10 cellular contexts compared by ENCODE assay signal in the genomic region with DNA sequence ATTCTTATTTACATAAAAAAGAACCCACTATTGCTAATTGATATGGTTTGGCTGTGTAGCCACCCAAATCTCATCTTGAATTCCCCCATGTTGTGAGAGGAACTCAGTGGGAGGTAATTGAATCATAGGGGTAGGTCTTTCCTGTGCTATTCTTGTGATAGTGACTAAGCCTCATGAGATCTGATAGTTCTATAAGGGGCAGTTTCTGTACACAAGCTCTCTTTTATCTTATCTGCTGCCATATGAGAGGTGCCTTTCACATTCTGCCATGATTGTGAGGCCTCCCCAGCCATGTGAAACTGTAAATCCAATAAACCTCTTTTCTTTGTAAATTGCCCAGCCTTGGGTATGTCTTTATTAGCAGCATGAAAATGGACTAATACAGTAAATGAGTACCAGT. TPM values are rescaled to one million over a fixed set of nuclear protein-coding genes. Genes with fewer than 3 reads are reported as not detected.
DNase-seq lines count a peak whose midpoint lies in the region; ATAC-seq and TF ChIP-seq lines count a peak whose summit lies in the region.
"Had no signal": no experiment of that assay in that cellular context is flagged by ENCODE, and none has a peak within 500 bp of the region (broad histone marks: within the 10 kb centered on the region; RNA-seq: fewer than 3 reads in every experiment).

No MANE protein-coding gene starts in this region.

- no peaks in the 10 kb centered on the region for H3K36me3 ChIP-seq in SK-N-SH (replicated peaks in 1 of 2; ENCODE audit: control insufficient read depth in 1 of 2, insufficient read depth in 2 of 2, low read length in 1 of 2)
- H3K36me3 ChIP-seq: gastroesophageal sphincter had no signal

- CTCF ChIA-PET in SK-N-SH (lab: Yijun Ruan, JAX), result interaction anchor here (1.1 kb wide), 1 partner anchor 8 kb away, joined by 3 read pairs; no protein-coding TSS in a partner anchor

- no peak overlapping the region for H2AFZ ChIP-seq in SK-N-SH (ENCODE audit: low read depth)

- peaks cover 11% of the 10 kb centered on the region for H3F3A ChIP-seq in SK-N-SH (replicated peaks; ENCODE audit: insufficient read depth)

- no peak for TF ChIP-seq CTCF in SK-N-SH (IDR thresholded peaks at IDR 0.05)

- in situ Hi-C loops in ACHN (cut with HindIII; ENCODE audit: low pct_ligation_motif_present, low pct_unique_long_range_greater_than_20kb, low sequenced_read_pairs), result no loop called here

- ATAC-seq in HG02610 (IDR thresholded peaks at IDR 0.05; ENCODE audit: unreplicated experiment), result peak; percentile 66
- ATAC-seq in GM19463 (IDR thresholded peaks at IDR 0.05; ENCODE audit: unreplicated experiment), result no peak
- ATAC-seq in HG03342 (IDR thresholded peaks at IDR 0.05; ENCODE audit: unreplicated experiment), result no peak
- ATAC-seq: gastroesophageal sphincter had no signal

- peak; percentile 12 for DNase-seq in ACHN
- DNase-seq in SK-N-SH, result no peak
- peak; percentile 16 for DNase-seq in glomerular endothelial cell (ENCODE audit: extremely low read depth, low read depth, low spot score)
- DNase-seq in NCI-H128 (lab: John Stamatoyannopoulos, UW; ENCODE audit: unreplicated experiment), result no peak
- DNase-seq in NCI-H146 treated with DMSO at 0.1 percent for 48 hours (lab: John Stamatoyannopoulos, UW; ENCODE audit: unreplicated experiment), result no peak
- DNase-seq: NCI-H146 had no signal

- H3K4me1 ChIP-seq in SK-N-SH (ENCODE audit: control insufficient read depth in 1 of 2, insufficient read depth in 2 of 2, low read depth in 1 of 2, low read length in 1 of 2), result peaks cover 0 to 18% of the 10 kb centered on the region in 2 experiments; a peak in 2 of 4 replicates

- no peaks in the 10 kb centered on the region for H3K9me2 ChIP-seq in SK-N-SH

- no peaks in the 10 kb centered on the region for H3K27me3 ChIP-seq in SK-N-SH (ENCODE audit: insufficient read depth)
- H3K27me3 ChIP-seq: gastroesophageal sphincter had no signal

- no peak overlapping the region for H3K4me3 ChIP-seq in SK-N-SH (ENCODE audit: low read depth in 2 of 2, low read length in 1 of 2)
- H3K4me3 ChIP-seq: gastroesophageal sphincter had no signal

- POLR2A ChIA-PET in SK-N-SH (lab: Yijun Ruan, JAX), result no interaction called here

- 0 out of 2 replicates have a peak, but pooled peaks cover 3% of the 10 kb centered on the region for H3K9me3 ChIP-seq in SK-N-SH
- H3K9me3 ChIP-seq: gastroesophageal sphincter had no signal

- 0 out of 4 replicates have a peak, but pooled peaks of 1 of the 2 experiments have one; percentile 40 for TF ChIP-seq EP300 in SK-N-SH (IDR thresholded peaks at IDR 0.05; ENCODE audit: borderline replicate concordance in 1 of 2, low read depth in 1 of 2, low read length in 1 of 2)

- no peak for TF ChIP-seq RAD21 in SK-N-SH (IDR thresholded peaks at IDR 0.05; ENCODE audit: low read length)

- H3K4me2 ChIP-seq in SK-N-SH, result peak overlapping the region; percentile 17; the same call in 1 of the 2 replicates

- H3K79me2 ChIP-seq in SK-N-SH (ENCODE audit: insufficient read depth), result no peaks in the 10 kb centered on the region

- peak overlapping the region; percentile 14; the same call in 1 of the 2 replicates for H3K9ac ChIP-seq in SK-N-SH

- H4K20me1 ChIP-seq in SK-N-SH (ENCODE audit: insufficient read depth), result no peaks in the 10 kb centered on the region

- H3K27ac ChIP-seq in SK-N-SH (ENCODE audit: low read depth in 2 of 2, low read length in 1 of 2), result peak overlapping the region in 1 of 2 experiments; percentile 91; a peak in 3 of 4 replicates
- H3K27ac ChIP-seq: gastroesophageal sphincter had no signal

TF ChIP-seq in SK-N-SH, 30 proteins besides CTCF, POLR2A, EP300 and RAD21 (continues in another document):
- TF ChIP-seq EZH2phosphoT487 (IDR thresholded peaks at IDR 0.05; ENCODE audit: borderline replicate concordance, low read depth) (no peak), FOSL2 (IDR thresholded peaks at IDR 0.05; ENCODE audit: borderline replicate concordance, low read depth) (peak; percentile 61; the same call in 1 of the 2 replicates), NRF1 (IDR thresholded peaks at IDR 0.05; ENCODE audit: low read depth, low read length) (no peak), JUND (IDR thresholded peaks at IDR 0.05) (peak; percentile 37), RXRA (IDR thresholded peaks at IDR 0.05; ENCODE audit: borderline replicate concordance, low read depth) (no peak), MEF2A (IDR thresholded peaks at IDR 0.05; ENCODE audit: borderline replicate concordance, low read depth) (peak; percentile 96), MXI1 (IDR thresholded peaks at IDR 0.05; ENCODE audit: low read depth, low read length) (no peak), YY1 (IDR thresholded peaks at IDR 0.05; ENCODE audit: low read depth) (no peak), GABPA (IDR thresholded peaks at IDR 0.05; ENCODE audit: low read depth) (no peak), ELF1 (IDR thresholded peaks at IDR 0.05) (no peak), TCF12 (IDR thresholded peaks at IDR 0.05) (peak; percentile 35), FOXJ3 (CRISPR knock-in tag; IDR thresholded peaks at IDR 0.05) (no peak)
- TF ChIP-seq, protein P1, sequence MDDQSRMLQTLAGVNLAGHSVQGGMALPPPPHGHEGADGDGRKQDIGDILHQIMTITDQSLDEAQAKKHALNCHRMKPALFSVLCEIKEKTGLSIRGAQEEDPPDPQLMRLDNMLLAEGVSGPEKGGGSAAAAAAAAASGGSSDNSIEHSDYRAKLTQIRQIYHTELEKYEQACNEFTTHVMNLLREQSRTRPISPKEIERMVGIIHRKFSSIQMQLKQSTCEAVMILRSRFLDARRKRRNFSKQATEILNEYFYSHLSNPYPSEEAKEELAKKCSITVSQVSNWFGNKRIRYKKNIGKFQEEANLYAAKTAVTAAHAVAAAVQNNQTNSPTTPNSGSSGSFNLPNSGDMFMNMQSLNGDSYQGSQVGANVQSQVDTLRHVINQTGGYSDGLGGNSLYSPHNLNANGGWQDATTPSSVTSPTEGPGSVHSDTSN (IDR thresholded peaks at IDR 0.05), result peak; percentile 28; the same call in 1 of the 2 replicates
- TF ChIP-seq, protein P2, sequence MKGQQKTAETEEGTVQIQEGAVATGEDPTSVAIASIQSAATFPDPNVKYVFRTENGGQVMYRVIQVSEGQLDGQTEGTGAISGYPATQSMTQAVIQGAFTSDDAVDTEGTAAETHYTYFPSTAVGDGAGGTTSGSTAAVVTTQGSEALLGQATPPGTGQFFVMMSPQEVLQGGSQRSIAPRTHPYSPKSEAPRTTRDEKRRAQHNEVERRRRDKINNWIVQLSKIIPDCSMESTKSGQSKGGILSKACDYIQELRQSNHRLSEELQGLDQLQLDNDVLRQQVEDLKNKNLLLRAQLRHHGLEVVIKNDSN (IDR thresholded peaks at IDR 0.05; ENCODE audit: borderline replicate concordance, low read depth), result no peak
- TF ChIP-seq, protein P3, sequence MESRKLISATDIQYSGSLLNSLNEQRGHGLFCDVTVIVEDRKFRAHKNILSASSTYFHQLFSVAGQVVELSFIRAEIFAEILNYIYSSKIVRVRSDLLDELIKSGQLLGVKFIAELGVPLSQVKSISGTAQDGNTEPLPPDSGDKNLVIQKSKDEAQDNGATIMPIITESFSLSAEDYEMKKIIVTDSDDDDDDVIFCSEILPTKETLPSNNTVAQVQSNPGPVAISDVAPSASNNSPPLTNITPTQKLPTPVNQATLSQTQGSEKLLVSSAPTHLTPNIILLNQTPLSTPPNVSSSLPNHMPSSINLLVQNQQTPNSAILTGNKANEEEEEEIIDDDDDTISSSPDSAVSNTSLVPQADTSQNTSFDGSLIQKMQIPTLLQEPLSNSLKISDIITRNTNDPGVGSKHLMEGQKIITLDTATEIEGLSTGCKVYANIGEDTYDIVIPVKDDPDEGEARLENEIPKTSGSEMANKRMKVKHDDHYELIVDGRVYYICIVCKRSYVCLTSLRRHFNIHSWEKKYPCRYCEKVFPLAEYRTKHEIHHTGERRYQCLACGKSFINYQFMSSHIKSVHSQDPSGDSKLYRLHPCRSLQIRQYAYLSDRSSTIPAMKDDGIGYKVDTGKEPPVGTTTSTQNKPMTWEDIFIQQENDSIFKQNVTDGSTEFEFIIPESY (IDR thresholded peaks at IDR 0.05; ENCODE audit: borderline replicate concordance, low read depth), result no peak
- TF ChIP-seq, protein P4, sequence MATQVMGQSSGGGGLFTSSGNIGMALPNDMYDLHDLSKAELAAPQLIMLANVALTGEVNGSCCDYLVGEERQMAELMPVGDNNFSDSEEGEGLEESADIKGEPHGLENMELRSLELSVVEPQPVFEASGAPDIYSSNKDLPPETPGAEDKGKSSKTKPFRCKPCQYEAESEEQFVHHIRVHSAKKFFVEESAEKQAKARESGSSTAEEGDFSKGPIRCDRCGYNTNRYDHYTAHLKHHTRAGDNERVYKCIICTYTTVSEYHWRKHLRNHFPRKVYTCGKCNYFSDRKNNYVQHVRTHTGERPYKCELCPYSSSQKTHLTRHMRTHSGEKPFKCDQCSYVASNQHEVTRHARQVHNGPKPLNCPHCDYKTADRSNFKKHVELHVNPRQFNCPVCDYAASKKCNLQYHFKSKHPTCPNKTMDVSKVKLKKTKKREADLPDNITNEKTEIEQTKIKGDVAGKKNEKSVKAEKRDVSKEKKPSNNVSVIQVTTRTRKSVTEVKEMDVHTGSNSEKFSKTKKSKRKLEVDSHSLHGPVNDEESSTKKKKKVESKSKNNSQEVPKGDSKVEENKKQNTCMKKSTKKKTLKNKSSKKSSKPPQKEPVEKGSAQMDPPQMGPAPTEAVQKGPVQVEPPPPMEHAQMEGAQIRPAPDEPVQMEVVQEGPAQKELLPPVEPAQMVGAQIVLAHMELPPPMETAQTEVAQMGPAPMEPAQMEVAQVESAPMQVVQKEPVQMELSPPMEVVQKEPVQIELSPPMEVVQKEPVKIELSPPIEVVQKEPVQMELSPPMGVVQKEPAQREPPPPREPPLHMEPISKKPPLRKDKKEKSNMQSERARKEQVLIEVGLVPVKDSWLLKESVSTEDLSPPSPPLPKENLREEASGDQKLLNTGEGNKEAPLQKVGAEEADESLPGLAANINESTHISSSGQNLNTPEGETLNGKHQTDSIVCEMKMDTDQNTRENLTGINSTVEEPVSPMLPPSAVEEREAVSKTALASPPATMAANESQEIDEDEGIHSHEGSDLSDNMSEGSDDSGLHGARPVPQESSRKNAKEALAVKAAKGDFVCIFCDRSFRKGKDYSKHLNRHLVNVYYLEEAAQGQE (IDR thresholded peaks at IDR 0.05; ENCODE audit: low read depth, low read length), result no peak

RNA-seq across cellular contexts. Expression of a gene that starts 58.2 kb away (rescaled TPM):
- 26.7 and 35.9 TPM in 2 replicates for polyA plus RNA-seq in SK-N-SH (2012; rRNA removed)
- 30.4 and 31.0 TPM in 2 replicates for polyA plus RNA-seq in SK-N-SH (2012; cell fraction: cytosol; rRNA removed)
- 15.0 and 22.8 TPM in 2 replicates for polyA plus RNA-seq in SK-N-SH (2012; cell fraction: nucleus; rRNA removed)
- 1.2 and 1.6 TPM in 2 replicates for total RNA-seq in glomerular endothelial cell

Comparison
In these comparisons a context has a peak if more than half of its experiments do, and no peak if none do; other contexts are left out.
1. DNase-seq: peak in ACHN (single experiment) and glomerular endothelial cell (single experiment); none in SK-N-SH (single experiment), NCI-H128 (single experiment) and NCI-H146 treated with DMSO at 0.1 percent for 48 hours (single experiment).